Comparison of ENCODE assay signal across 9 cellular contexts in genomic region chr6:13484138-13484708, GRCh38. TPM values are rescaled to one million over a fixed set of nuclear protein-coding genes. Genes with fewer than 3 reads are reported as not detected.
DNase-seq lines count a peak whose midpoint lies in the region; ATAC-seq and TF ChIP-seq lines count a peak whose summit lies in the region.
"Had no signal": no experiment of that assay in that cellular context is flagged by ENCODE, and none has a peak within 500 bp of the region (broad histone marks: within the 10 kb centered on the region; RNA-seq: fewer than 3 reads in every experiment).

No MANE protein-coding gene starts in this region.

- H3K4me1 ChIP-seq in gastrocnemius medialis: peaks cover 52 to 63% of the 10 kb centered on the region in 2 donors
- peaks cover 11% of the 10 kb centered on the region for H3K4me1 ChIP-seq in mucosa of descending colon (ENCODE audit: low read depth)

- DNase-seq in G401 (ENCODE audit: low spot score) (peak; percentile 15), NB4 (ENCODE audit: low read depth) (peak; percentile 34), dorsolateral prefrontal cortex (no peak), gastrocnemius medialis (no peak), mucosa of descending colon (no peak)
- no peak for DNase-seq in activated CD4-positive, alpha-beta T cell treated with anti-CD3 and anti-CD28 coated beads for 48 hours
- DNase-seq: GDM1 had no signal

- no peak for ATAC-seq in gastrocnemius medialis
- no peak for ATAC-seq in GM18907 (IDR thresholded peaks at IDR 0.05; ENCODE audit: unreplicated experiment)
- ATAC-seq in mucosa of descending colon: no peak
- no peak for ATAC-seq in activated CD4-positive, CD25-positive, alpha-beta regulatory T cell treated with anti-CD3 and anti-CD28 coated beads, Interleukin-2, amount 50 U/mL, for 24 hours

- in situ Hi-C loops in G401 (cut with HindIII; ENCODE audit: low sequenced_read_pairs): no loop called here
- in situ Hi-C loops in gastrocnemius medialis (cut with MboI; ENCODE audit: low sequenced_read_pairs in 4 of 4): no loop called here

- H3K27me3 ChIP-seq in dorsolateral prefrontal cortex (no peaks in the 10 kb centered on the region), gastrocnemius medialis (no peaks in the 10 kb centered on the region)

- H3K4me3 ChIP-seq in NB4 (ENCODE audit: low read depth, low read length): peak overlapping the region; percentile 86
- H3K4me3 ChIP-seq in dorsolateral prefrontal cortex: peak overlapping the region in 58 of 59 donors; percentile 60 to 94 (median 84)
- H3K4me3 ChIP-seq in gastrocnemius medialis: peak overlapping the region; percentile 80 to 96 (median 89)
- H3K4me3 ChIP-seq in mucosa of descending colon: no peak overlapping the region

- TF ChIP-seq CTCF in NB4 (IDR thresholded peaks at IDR 0.05; ENCODE audit: low read depth, low read length) (no peak), dorsolateral prefrontal cortex (IDR thresholded peaks at IDR 0.05 in 54 of 56, conservative IDR thresholded peaks at IDR 0.05 in 2 of 56; ENCODE audit: low read depth in 1 of 56, partially characterized antibody in 56 of 56) (no peak), gastrocnemius medialis (IDR thresholded peaks at IDR 0.05 in 4 of 5, conservative IDR thresholded peaks at IDR 0.05 in 1 of 5) (no peak), mucosa of descending colon (IDR thresholded peaks at IDR 0.05) (no peak)

- intact Hi-C loops in dorsolateral prefrontal cortex (cut with DNase I): loop anchor here in 1 of 2 donors (10.0 kb wide), 1 partner anchor 149 kb away; no protein-coding TSS in a partner anchor
- intact Hi-C loops in gastrocnemius medialis (cut with DNase I; ENCODE audit: low total_unique reads): loop anchor here (10.0 kb wide), 1 partner anchor 91 kb away; the partner anchor contains the start of gene SIRT5
- intact Hi-C loops in mucosa of descending colon (cut with DNase I, micrococcal nuclease): no loop called here

- no peak for TF ChIP-seq POLR2A in NB4 (IDR thresholded peaks at IDR 0.05; ENCODE audit: extremely low read depth, insufficient read length)
- TF ChIP-seq POLR2A in gastrocnemius medialis (IDR thresholded peaks at IDR 0.05): no peak

- H3K9me3 ChIP-seq in gastrocnemius medialis (no peaks in the 10 kb centered on the region), mucosa of descending colon (no peaks in the 10 kb centered on the region)

- H3K27ac ChIP-seq in dorsolateral prefrontal cortex (peak overlapping the region in 53 of 59 donors; percentile 7 to 97 (median 71)), gastrocnemius medialis (peak overlapping the region; percentile 87 to 98 (median 94))

- H3K36me3 ChIP-seq in gastrocnemius medialis: no peaks in the 10 kb centered on the region
- H3K36me3 ChIP-seq in mucosa of descending colon (ENCODE audit: low read depth): no peaks in the 10 kb centered on the region

RNA-seq across cellular contexts. Expression of gene GFOD1, which starts 3.2 kb away (rescaled TPM):
- total RNA-seq in G401 (2014; rRNA removed; shearing (Covaris generic)): not detected in 2 replicates
- total RNA-seq in dorsolateral prefrontal cortex: 100 to 1,000 TPM in 61 of 120 experiments, 10 to 100 TPM in 59; 36.8 to 141 (median 101) TPM
- total RNA-seq in gastrocnemius medialis: 10 to 100 TPM in 3 of 4 donors, 1 to 10 TPM in 1; 9.0 to 31.8 (median 16.9) TPM
- total RNA-seq in mucosa of descending colon: 10 to 100 TPM; 10.4 to 22.4 (median 13.2) TPM

Comparison
In these comparisons a context has a peak if more than half of its experiments do, and no peak if none do; other contexts are left out.
1. DNase-seq: peak in G401 (single experiment) and NB4 (single experiment); none in dorsolateral prefrontal cortex (0 of 10), gastrocnemius medialis (0 of 2), mucosa of descending colon (0 of 3) and activated CD4-positive, alpha-beta T cell treated with anti-CD3 and anti-CD28 coated beads for 48 hours (single experiment).
2. RNA of gene GFOD1, which starts 3.2 kb away (total RNA-seq): 36.8 to 141 TPM in dorsolateral prefrontal cortex, 9.0 to 31.8 TPM in gastrocnemius medialis and 10.4 to 22.4 TPM in mucosa of descending colon; not detected in G401; every median in the first group is over 10 times any median in the second.